Comparison of ENCODE assay signal across 8 cellular contexts in genomic region chr6:31568537-31568961, GRCh38. TPM values are rescaled to one million over a fixed set of nuclear protein-coding genes. Genes with fewer than 3 reads are reported as not detected.
A peak's percentile ranks its signal among the peaks of the same experiment; 100 is the strongest.
DNase-seq lines count a peak whose midpoint lies in the region; ATAC-seq and TF ChIP-seq lines count a peak whose summit lies in the region.

No MANE protein-coding gene starts in this region.

- no peaks in the 10 kb centered on the region for H3K36me3 ChIP-seq in left ventricle myocardium inferior

- H3K4me1 Mint-ChIP-seq in natural killer cell treated with Interleukin-12 subunit alpha and Interleukin-12 subunit beta and Interleukin-15 and Interleukin-18, amount 100 ng/mL, for 72 hours (ENCODE audit: low read depth in 2 of 2) = peaks cover 66 to 78% of the 10 kb centered on the region in 2 donors

- no peak overlapping the region for H3K27ac ChIP-seq in left ventricle myocardium inferior (replicated peaks)

- no peaks in the 10 kb centered on the region for H3K9me3 ChIP-seq in left ventricle myocardium inferior (replicated peaks)

- no peaks in the 10 kb centered on the region for H3K4me1 ChIP-seq in left ventricle myocardium inferior

- no peaks in the 10 kb centered on the region for H3K27me3 ChIP-seq in left ventricle myocardium inferior (ENCODE audit: low read depth)

- intact Hi-C loops in Right ventricle myocardium superior (cut with DNase I) (no loop called here), left ventricle myocardium inferior (cut with micrococcal nuclease) (no loop called here)

- TF ChIP-seq CTCF in left ventricle myocardium inferior (IDR thresholded peaks at IDR 0.05; ENCODE audit: borderline replicate concordance) = no peak

- DNase-seq in Right ventricle myocardium superior = no peak
- DNase-seq in left ventricle myocardium inferior = no peak
- peak; percentile 57 for DNase-seq in activated CD4-positive, CD25-positive, alpha-beta regulatory T cell treated with anti-CD3 and anti-CD28 coated beads, Interleukin-2, amount 50 U/mL, for 72 hours
- DNase-seq in natural killer cell treated with Interleukin-12 subunit alpha and Interleukin-12 subunit beta and Interleukin-15 and Interleukin-18, amount 100 ng/mL, for 72 hours (ENCODE audit: low spot score) = peak; percentile 88
- DNase-seq in NCI-H446 treated with DMSO at 0.1 percent for 48 hours (lab: John Stamatoyannopoulos, UW) = no peak
- no peak for DNase-seq in T1000 (lab: John Stamatoyannopoulos, UW)
- no peak for DNase-seq in Kasumi-1 (lab: John Stamatoyannopoulos, UW)

- peak overlapping the region; percentile 87 to 88 for H3K27ac Mint-ChIP-seq in natural killer cell treated with Interleukin-12 subunit alpha and Interleukin-12 subunit beta and Interleukin-15 and Interleukin-18, amount 100 ng/mL, for 72 hours

- H3K36me3 Mint-ChIP-seq in natural killer cell treated with Interleukin-12 subunit alpha and Interleukin-12 subunit beta and Interleukin-15 and Interleukin-18, amount 100 ng/mL, for 72 hours = peaks cover 4% of the 10 kb centered on the region

- H3K4me3 Mint-ChIP-seq in natural killer cell treated with Interleukin-12 subunit alpha and Interleukin-12 subunit beta and Interleukin-15 and Interleukin-18, amount 100 ng/mL, for 72 hours = peak overlapping the region; percentile 86

- no peaks in the 10 kb centered on the region for H3K9me3 Mint-ChIP-seq in natural killer cell treated with Interleukin-12 subunit alpha and Interleukin-12 subunit beta and Interleukin-15 and Interleukin-18, amount 100 ng/mL, for 72 hours

- no peaks in the 10 kb centered on the region for H3K27me3 Mint-ChIP-seq in natural killer cell treated with Interleukin-12 subunit alpha and Interleukin-12 subunit beta and Interleukin-15 and Interleukin-18, amount 100 ng/mL, for 72 hours

- ATAC-seq in Right ventricle myocardium superior (ENCODE audit: poor library complexity) = peak; percentile 61
- peak; percentile 65 for ATAC-seq in HG03103 (IDR thresholded peaks at IDR 0.05; ENCODE audit: low read depth, unreplicated experiment)
- ATAC-seq in natural killer cell treated with Interleukin-12 subunit alpha and Interleukin-12 subunit beta and Interleukin-15 and Interleukin-18, amount 100 ng/mL, for 72 hours = peak; percentile 77 to 86

- no peak overlapping the region for H3K4me3 ChIP-seq in left ventricle myocardium inferior

RNA-seq across cellular contexts. Expression of gene LTA, which starts 3.5 kb away (rescaled TPM):
- total RNA-seq in Right ventricle myocardium superior (not detected), left ventricle myocardium inferior (not detected)
- 1,000 to 10,000 TPM; 1,187 to 3,727 TPM for total RNA-seq in natural killer cell treated with Interleukin-12 subunit alpha and Interleukin-12 subunit beta and Interleukin-15 and Interleukin-18, amount 100 ng/mL, for 72 hours

RNA-seq across cellular contexts. Expression of gene TNF, which starts 6.8 kb away (rescaled TPM):
- 0.59 TPM for total RNA-seq in Right ventricle myocardium superior
- 0.47 TPM for total RNA-seq in left ventricle myocardium inferior
- 100 to 1,000 TPM; 320 to 420 TPM for total RNA-seq in natural killer cell treated with Interleukin-12 subunit alpha and Interleukin-12 subunit beta and Interleukin-15 and Interleukin-18, amount 100 ng/mL, for 72 hours

RNA-seq across cellular contexts. Expression of gene LTB, which starts 13.7 kb away (rescaled TPM):
- total RNA-seq in Right ventricle myocardium superior = not detected
- 0.25 TPM for total RNA-seq in left ventricle myocardium inferior
- 100 to 1,000 TPM; 110 to 153 TPM for total RNA-seq in natural killer cell treated with Interleukin-12 subunit alpha and Interleukin-12 subunit beta and Interleukin-15 and Interleukin-18, amount 100 ng/mL, for 72 hours

RNA-seq across cellular contexts. Expression of gene LST1, which starts 17.5 kb away (rescaled TPM):
- total RNA-seq in Right ventricle myocardium superior (5.5 TPM), left ventricle myocardium inferior (6.5 TPM)
- total RNA-seq in natural killer cell treated with Interleukin-12 subunit alpha and Interleukin-12 subunit beta and Interleukin-15 and Interleukin-18, amount 100 ng/mL, for 72 hours = 10 to 100 TPM; 15.5 to 34.6 TPM

RNA-seq across cellular contexts. Expression of gene NFKBIL1, which starts 21.1 kb away (rescaled TPM):
- total RNA-seq in Right ventricle myocardium superior (9.2 TPM), left ventricle myocardium inferior (11.5 TPM)
- 10 to 100 TPM; 16.8 to 17.0 TPM for total RNA-seq in natural killer cell treated with Interleukin-12 subunit alpha and Interleukin-12 subunit beta and Interleukin-15 and Interleukin-18, amount 100 ng/mL, for 72 hours

Comparison
In these comparisons a context has a peak if more than half of its experiments do, and no peak if none do; other contexts are left out.
1. DNase-seq: peak in activated CD4-positive, CD25-positive, alpha-beta regulatory T cell treated with anti-CD3 and anti-CD28 coated beads, Interleukin-2, amount 50 U/mL, for 72 hours (single experiment) and natural killer cell treated with Interleukin-12 subunit alpha and Interleukin-12 subunit beta and Interleukin-15 and Interleukin-18, amount 100 ng/mL, for 72 hours (single experiment); none in Right ventricle myocardium superior (single experiment), left ventricle myocardium inferior (single experiment), NCI-H446 treated with DMSO at 0.1 percent for 48 hours (single experiment), T1000 (single experiment) and Kasumi-1 (0 of 2).
2. RNA of gene LTA, which starts 3.5 kb away (total RNA-seq): 1,187 to 3,727 TPM in natural killer cell treated with Interleukin-12 subunit alpha and Interleukin-12 subunit beta and Interleukin-15 and Interleukin-18, amount 100 ng/mL, for 72 hours; not detected in left ventricle myocardium inferior (single experiment) and not detected in Right ventricle myocardium superior (single experiment); every median in the first group is over 1,000 times any median in the second.
3. RNA of gene TNF, which starts 6.8 kb away (total RNA-seq): 320 to 420 TPM in natural killer cell treated with Interleukin-12 subunit alpha and Interleukin-12 subunit beta and Interleukin-15 and Interleukin-18, amount 100 ng/mL, for 72 hours; 0.59 TPM in Right ventricle myocardium superior (single experiment) and 0.47 TPM in left ventricle myocardium inferior (single experiment); every median in the first group is over 100 times any median in the second.
4. RNA of gene LTB, which starts 13.7 kb away (total RNA-seq): 110 to 153 TPM in natural killer cell treated with Interleukin-12 subunit alpha and Interleukin-12 subunit beta and Interleukin-15 and Interleukin-18, amount 100 ng/mL, for 72 hours; 0.25 TPM in left ventricle myocardium inferior (single experiment) and not detected in Right ventricle myocardium superior (single experiment); every median in the first group is over 10 times any median in the second.
5. Peak in every context shown above with its lines, with median percentiles within 50 percentile points of each other: ATAC-seq.